In the genomic region with DNA sequence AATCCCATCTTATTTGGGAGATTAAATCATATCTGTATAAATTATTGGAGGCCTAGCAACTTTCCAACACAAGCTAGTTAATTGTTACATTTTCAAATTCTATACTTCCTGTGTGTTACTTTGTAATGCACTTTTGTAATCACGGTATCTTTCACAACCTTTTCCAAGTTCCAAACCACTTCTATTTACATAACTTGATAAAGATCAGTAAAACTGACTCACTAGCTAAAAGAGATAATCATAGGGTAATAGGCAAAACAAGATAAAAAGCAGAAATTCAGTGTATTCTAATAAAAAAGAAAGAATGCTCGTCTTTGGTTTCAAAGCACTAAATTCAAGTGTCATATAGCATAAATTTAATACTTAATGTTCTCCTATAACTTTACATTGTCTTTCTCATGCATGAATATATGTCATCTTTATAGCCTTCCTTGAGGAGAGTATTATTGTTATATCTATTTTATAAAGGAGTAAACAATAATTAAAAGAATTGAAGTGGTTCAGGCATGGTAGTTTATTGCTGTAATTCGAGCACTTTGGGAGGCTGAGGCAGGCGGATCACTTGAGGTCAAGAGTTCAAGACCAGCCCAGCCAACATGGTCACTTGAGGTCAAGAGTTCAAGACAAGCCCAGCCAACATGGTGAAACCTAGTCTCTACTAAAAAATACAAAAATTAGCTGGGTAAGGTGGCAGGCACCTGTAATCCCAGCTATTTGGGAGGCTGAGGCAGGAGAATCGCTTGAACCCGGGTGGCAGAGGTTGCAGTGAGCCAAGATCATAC, we compare ENCODE assay signal across 1 cellular context.
TF ChIP-seq lines count a peak whose summit lies in the region.

No MANE protein-coding gene starts in this region.

TF ChIP-seq in K562, 482 proteins besides CTCF, POLR2A, EP300 and RAD21 (continued from another document):
- TF ChIP-seq NFE2 (IDR thresholded peaks at IDR 0.05; ENCODE audit: low read depth) (no peak), ZNF224 (CRISPR knock-in tag; IDR thresholded peaks at IDR 0.05) (no peak), NONO (IDR thresholded peaks at IDR 0.05; ENCODE audit: low read depth in 2 of 2, low read length in 1 of 2) (no peak)
